In genomic region chr18:25144835-25145234, GRCh38 we compare ENCODE assay signal across 14 cellular contexts.
A peak's percentile ranks its signal among the peaks of the same experiment; 100 is the strongest.
DNase-seq lines count a peak whose midpoint lies in the region; ATAC-seq and TF ChIP-seq lines count a peak whose summit lies in the region.
"Had no signal": no experiment of that assay in that cellular context is flagged by ENCODE, and none has a peak within 500 bp of the region (broad histone marks: within the 10 kb centered on the region; RNA-seq: fewer than 3 reads in every experiment).

No MANE protein-coding gene starts in this region.

- H3K4me1 ChIP-seq in adrenal gland (replicated peaks in 1 of 2): peaks cover 7 to 17% of the 10 kb centered on the region in 2 donors
- no peaks in the 10 kb centered on the region for H3K4me1 ChIP-seq in osteoblast (ENCODE audit: insufficient read depth, low read length)
- H3K4me1 ChIP-seq: Caco-2 had no signal

- DNase-seq in GM03348 (ENCODE audit: low spot score) (peak; percentile 15), adrenal gland (peak in 5 of 7 donors; percentile 45 to 60 (median 58)), fibroblast of villous mesenchyme (ENCODE audit: low read depth) (peak; percentile 49), osteoblast (ENCODE audit: insufficient read length, low spot score, missing footprints) (no peak)
- no peak for DNase-seq in activated CD8-positive, alpha-beta memory T cell treated with anti-CD3 and anti-CD28 coated beads, Interleukin-2, amount 50 U/mL, for 48 hours
- DNase-seq: activated CD4-positive, alpha-beta T cell treated with anti-CD3 and anti-CD28 coated beads, Interleukin-2, amount 10 ng/mL, durations not matched to agents 7 days and 5 days; activated naive CD4-positive, alpha-beta T cell; Caco-2; H7; NCI-H2029; T-cell had no signal

- no peaks in the 10 kb centered on the region for H4K20me1 ChIP-seq in osteoblast (ENCODE audit: insufficient read depth, low read length)

- TF ChIP-seq CTCF in adrenal gland (IDR thresholded peaks at IDR 0.05): no peak
- TF ChIP-seq CTCF in fibroblast of villous mesenchyme (IDR thresholded peaks at IDR 0.05; ENCODE audit: insufficient read depth, low read depth, low read length): no peak
- no peak for TF ChIP-seq CTCF in osteoblast (IDR thresholded peaks at IDR 0.05; ENCODE audit: extremely low read depth, low read depth, low read length)

- WGBS in adrenal gland, 4 donors: 23 to 38% (median 31%) methylated on average over 2 of the region's 2 CpGs

- H3K4me2 ChIP-seq in osteoblast (ENCODE audit: insufficient read depth, low read length): peak overlapping the region; percentile 12

- H3K4me3 ChIP-seq in adrenal gland (no peak overlapping the region), fibroblast of villous mesenchyme (ENCODE audit: low read depth, low read length) (no peak overlapping the region), osteoblast (ENCODE audit: insufficient read depth, low read length) (no peak overlapping the region)

- no peaks in the 10 kb centered on the region for H3K79me2 ChIP-seq in osteoblast (ENCODE audit: insufficient read depth, low read length)

- H3K9me3 ChIP-seq in adrenal gland (replicated peaks in 1 of 3): no peaks in the 10 kb centered on the region
- no peaks in the 10 kb centered on the region for H3K9me3 ChIP-seq in osteoblast (ENCODE audit: low read depth, low read length)
- H3K9me3 ChIP-seq: Caco-2 had no signal

- ATAC-seq in GM21367 (IDR thresholded peaks at IDR 0.05; ENCODE audit: unreplicated experiment) (no peak), GM18861 (IDR thresholded peaks at IDR 0.05; ENCODE audit: unreplicated experiment) (no peak), HG03571 (IDR thresholded peaks at IDR 0.05; ENCODE audit: unreplicated experiment) (no peak)
- ATAC-seq: T-cell had no signal

- H3K27me3 ChIP-seq in adrenal gland (no peaks in the 10 kb centered on the region), osteoblast (ENCODE audit: insufficient read depth, low read length) (no peaks in the 10 kb centered on the region)

- H3K36me3 ChIP-seq in adrenal gland (replicated peaks in 1 of 2) (no peaks in the 10 kb centered on the region), osteoblast (ENCODE audit: insufficient read depth, low read length) (no peaks in the 10 kb centered on the region)

- intact Hi-C loops in adrenal gland (cut with DNase I): no loop called here

- peak overlapping the region; percentile 41 for H2AFZ ChIP-seq in osteoblast (ENCODE audit: low read length)

- H3K27ac ChIP-seq in adrenal gland: no peak overlapping the region
- H3K27ac ChIP-seq in osteoblast (ENCODE audit: low read depth, low read length): no peak overlapping the region

- no peak for TF ChIP-seq POLR2A in adrenal gland (IDR thresholded peaks at IDR 0.05)

Comparison
In these comparisons a context has a peak if more than half of its experiments do, and no peak if none do; other contexts are left out.
1. DNase-seq: peak in GM03348 (single experiment), adrenal gland (5 of 7) and fibroblast of villous mesenchyme (single experiment); none in osteoblast (single experiment) and activated CD8-positive, alpha-beta memory T cell treated with anti-CD3 and anti-CD28 coated beads, Interleukin-2, amount 50 U/mL, for 48 hours (single experiment).